1 cellular context compared by ENCODE assay signal in the genomic region with DNA sequence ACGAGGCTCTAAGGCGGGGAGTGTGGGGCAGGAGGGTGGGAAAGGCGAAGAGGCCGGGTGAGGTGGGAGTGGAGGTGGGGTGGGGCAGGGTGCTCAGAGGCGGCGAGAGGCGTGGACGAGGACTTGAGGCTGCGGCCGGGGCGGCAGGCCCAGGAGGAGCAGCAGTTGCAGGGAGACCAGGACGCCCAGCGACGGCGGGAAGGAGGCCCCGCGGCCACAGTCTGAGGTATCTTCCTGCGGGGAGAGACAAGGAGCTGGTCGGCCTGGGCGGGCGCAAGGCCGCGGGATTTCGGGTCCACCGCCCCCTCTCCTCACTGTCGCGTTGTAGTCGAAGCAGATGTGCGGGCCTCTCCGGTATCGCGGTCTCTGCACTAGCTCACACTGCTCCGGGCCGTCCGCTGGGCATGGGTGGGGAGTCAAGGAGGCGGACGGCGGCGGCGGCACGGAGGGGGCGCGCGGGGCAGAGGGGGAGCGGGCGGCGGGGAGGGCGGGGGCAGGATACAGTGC.
TF ChIP-seq lines count a peak whose summit lies in the region.

No MANE protein-coding gene starts in this region.

TF ChIP-seq in HepG2, 621 proteins besides CTCF, POLR2A, EP300 and RAD21:
- TF ChIP-seq, protein P1, sequence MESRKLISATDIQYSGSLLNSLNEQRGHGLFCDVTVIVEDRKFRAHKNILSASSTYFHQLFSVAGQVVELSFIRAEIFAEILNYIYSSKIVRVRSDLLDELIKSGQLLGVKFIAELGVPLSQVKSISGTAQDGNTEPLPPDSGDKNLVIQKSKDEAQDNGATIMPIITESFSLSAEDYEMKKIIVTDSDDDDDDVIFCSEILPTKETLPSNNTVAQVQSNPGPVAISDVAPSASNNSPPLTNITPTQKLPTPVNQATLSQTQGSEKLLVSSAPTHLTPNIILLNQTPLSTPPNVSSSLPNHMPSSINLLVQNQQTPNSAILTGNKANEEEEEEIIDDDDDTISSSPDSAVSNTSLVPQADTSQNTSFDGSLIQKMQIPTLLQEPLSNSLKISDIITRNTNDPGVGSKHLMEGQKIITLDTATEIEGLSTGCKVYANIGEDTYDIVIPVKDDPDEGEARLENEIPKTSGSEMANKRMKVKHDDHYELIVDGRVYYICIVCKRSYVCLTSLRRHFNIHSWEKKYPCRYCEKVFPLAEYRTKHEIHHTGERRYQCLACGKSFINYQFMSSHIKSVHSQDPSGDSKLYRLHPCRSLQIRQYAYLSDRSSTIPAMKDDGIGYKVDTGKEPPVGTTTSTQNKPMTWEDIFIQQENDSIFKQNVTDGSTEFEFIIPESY (CRISPR knock-in tag; IDR thresholded peaks at IDR 0.05), result peak; percentile 34; the same call in 1 of the 2 replicates
- TF ChIP-seq TAF1 (CRISPR knock-in tag; IDR thresholded peaks at IDR 0.05), result no peak
- TF ChIP-seq HNRNPK (IDR thresholded peaks at IDR 0.05; ENCODE audit: low read depth, low read length, poor library complexity, severe bottlenecking), result peak; percentile 28
TF ChIP-seq in HepG2: peak in this region for 2.
